In the genomic region with DNA sequence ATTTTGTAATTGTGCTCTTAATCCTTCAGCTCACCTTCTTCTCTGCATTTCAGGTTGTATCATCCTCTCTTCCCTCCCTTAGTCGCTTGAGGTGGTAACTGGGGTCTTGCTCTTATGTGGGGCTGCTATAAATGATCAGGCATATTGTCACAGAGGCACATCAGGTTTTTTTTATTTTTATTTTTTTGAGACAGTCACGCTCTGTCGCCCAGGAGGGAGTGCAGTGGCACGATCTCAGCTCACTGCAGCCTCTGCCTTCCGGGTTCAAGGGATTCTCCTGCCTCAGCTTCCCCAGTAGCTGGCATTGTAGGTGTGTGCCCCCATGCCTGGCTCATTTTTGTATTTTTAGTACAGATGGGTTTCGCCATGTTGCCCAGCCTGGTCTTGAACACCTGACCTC, we compare ENCODE assay signal across 14 cellular contexts.
"Had no signal": no experiment of that assay in that cellular context is flagged by ENCODE, and none has a peak within 500 bp of the region (broad histone marks: within the 10 kb centered on the region; RNA-seq: fewer than 3 reads in every experiment).

No MANE protein-coding gene starts in this region.

- H3K9me3 Mint-ChIP-seq: activated B cell treated with CpG ODN at 0.5 μM for 24 hours; activated CD4-positive, alpha-beta T cell treated with anti-CD3 and anti-CD28 coated beads, Interleukin-2, amount 10 ng/mL, durations not matched to agents 7 days and 5 days had no signal

- H3K27me3 Mint-ChIP-seq: activated B cell treated with CpG ODN at 0.5 μM for 24 hours; activated CD4-positive, alpha-beta T cell treated with anti-CD3 and anti-CD28 coated beads, Interleukin-2, amount 10 ng/mL, durations not matched to agents 7 days and 5 days had no signal

- H3K9me3 ChIP-seq: gastrocnemius medialis, heart right ventricle, psoas muscle, right lobe of liver, upper lobe of right lung had no signal

- H3K27me3 ChIP-seq: gastrocnemius medialis, heart right ventricle, right lobe of liver, upper lobe of right lung had no signal

- H3K27ac Mint-ChIP-seq: activated B cell treated with CpG ODN at 0.5 μM for 24 hours; activated CD4-positive, alpha-beta T cell treated with anti-CD3 and anti-CD28 coated beads, Interleukin-2, amount 10 ng/mL, durations not matched to agents 7 days and 5 days had no signal

- ATAC-seq: gastrocnemius medialis, heart right ventricle, psoas muscle, right lobe of liver, upper lobe of right lung had no signal

- H3K4me3 ChIP-seq: gastrocnemius medialis, heart right ventricle, psoas muscle, right lobe of liver, smooth muscle cell, upper lobe of right lung had no signal

- DNase-seq: activated B cell treated with CpG ODN at 0.5 μM for 24 hours; activated CD4-positive, alpha-beta T cell treated with anti-CD3 and anti-CD28 coated beads, Interleukin-2, amount 10 ng/mL, durations not matched to agents 7 days and 5 days; activated effector memory CD4-positive, alpha-beta T cell treated with anti-CD3 and anti-CD28 coated beads, Interleukin-2, amount 50 U/mL, for 16 hours; dermis blood vessel endothelial cell; gastrocnemius medialis; heart right ventricle; mesendoderm; psoas muscle; right lobe of liver; stimulated activated CD4-positive, alpha-beta T cell treated with anti-CD3 and anti-CD28 coated beads, Interleukin-4, amount 100 ng/mL, for 4 hours; stimulated activated CD8-positive, alpha-beta memory T cell treated with anti-CD3 and anti-CD28 coated beads, Interleukin-4, amount 100 ng/mL, for 48 hours; stimulated activated naive CD4-positive, alpha-beta T cell treated with Interleukin-2 at 50 U/mL for 16 hours; upper lobe of right lung had no signal

- H3K4me3 Mint-ChIP-seq: activated B cell treated with CpG ODN at 0.5 μM for 24 hours; activated CD4-positive, alpha-beta T cell treated with anti-CD3 and anti-CD28 coated beads, Interleukin-2, amount 10 ng/mL, durations not matched to agents 7 days and 5 days had no signal

- H3K27ac ChIP-seq: gastrocnemius medialis, heart right ventricle, psoas muscle, right lobe of liver, upper lobe of right lung had no signal

- H3K4me2 ChIP-seq: smooth muscle cell had no signal
